In genomic region chrX:100341111-100341510, GRCh38 we compare ENCODE assay signal across 26 cellular contexts.
"Had no signal": no experiment of that assay in that cellular context is flagged by ENCODE, and none has a peak within 500 bp of the region (broad histone marks: within the 10 kb centered on the region; RNA-seq: fewer than 3 reads in every experiment).

No MANE protein-coding gene starts in this region.

- H3K79me2 ChIP-seq: hepatocyte had no signal

- H3K27ac ChIP-seq: epithelial cell of prostate, foreskin keratinocyte, gastroesophageal sphincter, heart left ventricle, hepatocyte, prostate gland, right atrium auricular region, sigmoid colon, skin epidermis, thoracic aorta, tibial nerve, upper lobe of left lung, uterus had no signal

- H2AFZ ChIP-seq: hepatocyte had no signal

- H3K4me1 ChIP-seq: foreskin keratinocyte, gastroesophageal sphincter, heart left ventricle, prostate gland, right atrium auricular region, sigmoid colon, tibial nerve, upper lobe of left lung, uterus had no signal

- ATAC-seq: esophagus mucosa; foreskin keratinocyte; gastroesophageal sphincter; heart left ventricle; left lobe of liver; mucosa of descending colon; naive thymus-derived CD4-positive, alpha-beta T cell; stimulated activated naive B cell treated with anti-CD40 and anti-IgM and Interleukin-4, amounts not matched to agents 10 μg/mL and 1 μg/mL and 100 μg/mL, for 72 hours had no signal

- H3K4me2 ChIP-seq: hepatocyte had no signal

- H3K27me3 ChIP-seq: foreskin keratinocyte, gastroesophageal sphincter, hepatocyte, right atrium auricular region, sigmoid colon, upper lobe of left lung, uterus had no signal

- H3K4me3 ChIP-seq: gastroesophageal sphincter, heart left ventricle, hepatocyte, lung, mucosa of descending colon, prostate gland, right atrium auricular region, sigmoid colon, skin epidermis, thoracic aorta, tibial nerve, upper lobe of left lung, uterus had no signal

- DNase-seq: cortex of kidney; foreskin keratinocyte; heart left ventricle; kidney; mesenchymal stem cell; mucosa of descending colon; naive thymus-derived CD4-positive, alpha-beta T cell; nephron progenitor cell; nucleus accumbens; sigmoid colon; stimulated activated CD4-positive, alpha-beta T cell treated with anti-CD3 and anti-CD28 coated beads, Interleukin-15, amount 100 ng/mL, for 24 hours; stimulated activated CD4-positive, alpha-beta T cell treated with anti-CD3 and anti-CD28 coated beads, Interleukin-2, amount 100 ng/mL, for 48 hours; stimulated activated naive B cell treated with anti-CD40 and anti-IgM and Interleukin-4, amounts not matched to agents 10 μg/mL and 1 μg/mL and 100 μg/mL, for 72 hours; upper lobe of left lung; uterus had no signal

- H3K9me3 ChIP-seq: gastroesophageal sphincter, heart left ventricle, mucosa of descending colon, prostate gland, right atrium auricular region, sigmoid colon, thoracic aorta, tibial nerve, upper lobe of left lung, uterus had no signal

- H3K36me3 ChIP-seq: gastroesophageal sphincter, heart left ventricle, prostate gland, right atrium auricular region, sigmoid colon, thoracic aorta, tibial nerve, upper lobe of left lung, uterus had no signal
